In genomic region chr19:44050740-44051653, GRCh38 we compare ENCODE assay signal across 8 cellular contexts. TPM values are rescaled to one million over a fixed set of nuclear protein-coding genes. Genes with fewer than 3 reads are reported as not detected.
DNase-seq lines count a peak whose midpoint lies in the region; ATAC-seq and TF ChIP-seq lines count a peak whose summit lies in the region.

No MANE protein-coding gene starts in this region.

- peak; percentile 4 for DNase-seq in NCI-H187 treated with DMSO at 0.1 percent for 48 hours (lab: John Stamatoyannopoulos, UW)
- peak in 1 of 2 donors; percentile 20 for DNase-seq in activated T-cell treated with anti-CD3 and anti-CD28 coated beads, Interleukin-2, amount 50 U/mL, for 72 hours
- peak in 1 of 2 donors; percentile 16 for DNase-seq in foreskin fibroblast
- DNase-seq in nucleus accumbens (lab: John Stamatoyannopoulos, UW), result peak in 31 of 56 donors; percentile 4 to 64 (median 25)
- no peak for DNase-seq in NCI-H446 treated with DMSO at 0.1 percent for 48 hours (lab: John Stamatoyannopoulos, UW)
- DNase-seq in GM20000 (ENCODE audit: low spot score), result no peak
- DNase-seq in Karpas-422, result no peak

- H3K27me3 ChIP-seq in Karpas-422 (ENCODE audit: low read length), result no peaks in the 10 kb centered on the region

- H3K36me3 Mint-ChIP-seq in activated T-cell treated with anti-CD3 and anti-CD28 coated beads, Interleukin-2, amount 50 U/mL, for 72 hours (ENCODE audit: insufficient read depth in 2 of 2), result peaks cover 23 to 26% of the 10 kb centered on the region in 2 donors

- H3K4me3 ChIP-seq in foreskin fibroblast (ENCODE audit: low read depth in 1 of 2, low read length in 2 of 2), result peak overlapping the region; percentile 79 to 96
- H3K4me3 ChIP-seq in Karpas-422 (ENCODE audit: low read length), result no peak overlapping the region

- no peak overlapping the region for H3K27ac ChIP-seq in Karpas-422 (ENCODE audit: low read length)

- H4K20me1 ChIP-seq in Karpas-422 (ENCODE audit: insufficient read depth, low read depth, low read length), result no peaks in the 10 kb centered on the region

- H3K27ac Mint-ChIP-seq in activated T-cell treated with anti-CD3 and anti-CD28 coated beads, Interleukin-2, amount 50 U/mL, for 72 hours, result peak overlapping the region; percentile 52

- H3K9me2 ChIP-seq in Karpas-422 (replicated peaks; ENCODE audit: insufficient read depth, low read length), result no peaks in the 10 kb centered on the region

- H2AFZ ChIP-seq in Karpas-422 (ENCODE audit: low read length), result no peak overlapping the region

- peak overlapping the region; percentile 92 to 93 for H3K4me3 Mint-ChIP-seq in activated T-cell treated with anti-CD3 and anti-CD28 coated beads, Interleukin-2, amount 50 U/mL, for 72 hours

- H3K4me1 Mint-ChIP-seq in activated T-cell treated with anti-CD3 and anti-CD28 coated beads, Interleukin-2, amount 50 U/mL, for 72 hours (ENCODE audit: low read depth), result peaks cover 23% of the 10 kb centered on the region

- TF ChIP-seq CTCF in foreskin fibroblast (IDR thresholded peaks at IDR 0.05; ENCODE audit: low read depth, low read length), result no peak
- TF ChIP-seq CTCF in GM20000 (IDR thresholded peaks at IDR 0.05; ENCODE audit: extremely low read depth, missing control alignments), result no peak

- H3K4me1 ChIP-seq in Karpas-422 (ENCODE audit: low read length), result no peaks in the 10 kb centered on the region

- H3K9ac ChIP-seq in Karpas-422 (ENCODE audit: low read length), result no peak overlapping the region

- no peaks in the 10 kb centered on the region for H3K36me3 ChIP-seq in Karpas-422 (ENCODE audit: insufficient read depth, low read length)

- no peaks in the 10 kb centered on the region for H3K9me3 ChIP-seq in Karpas-422 (ENCODE audit: low read length)

- no peaks in the 10 kb centered on the region for H3K79me2 ChIP-seq in Karpas-422 (ENCODE audit: low read length)

- no peak overlapping the region for H3K4me2 ChIP-seq in Karpas-422 (ENCODE audit: low read depth, low read length, poor library complexity, severe bottlenecking)

- peak; percentile 45 for ATAC-seq in GM18498 (IDR thresholded peaks at IDR 0.05; ENCODE audit: unreplicated experiment)
- peak; percentile 78 to 81 for ATAC-seq in activated T-cell treated with anti-CD3 and anti-CD28 coated beads, Interleukin-2, amount 50 U/mL, for 72 hours (replicated peaks in 1 of 2)

- H3K9me3 Mint-ChIP-seq in activated T-cell treated with anti-CD3 and anti-CD28 coated beads, Interleukin-2, amount 50 U/mL, for 72 hours, result peaks cover 15 to 22% of the 10 kb centered on the region in 2 donors

- peaks cover 6% of the 10 kb centered on the region for H3K27me3 Mint-ChIP-seq in activated T-cell treated with anti-CD3 and anti-CD28 coated beads, Interleukin-2, amount 50 U/mL, for 72 hours (ENCODE audit: low read depth)

RNA-seq across cellular contexts. Expression of gene ZNF223, which starts 0.8 kb away (rescaled TPM):
- 1 to 10 TPM in 1 of 2 donors, under 1 TPM in 1; 0.81 to 2.5 TPM for total RNA-seq in activated T-cell treated with anti-CD3 and anti-CD28 coated beads, Interleukin-2, amount 50 U/mL, for 72 hours
- total RNA-seq in Karpas-422 (2014; rRNA removed; shearing (Covaris generic); ENCODE audit: low replicate concordance), result 0.65 TPM in 1 of 2 replicates, not detected in the other

RNA-seq across cellular contexts. Expression of gene ZNF284, which starts 21.0 kb away (rescaled TPM):
- total RNA-seq in activated T-cell treated with anti-CD3 and anti-CD28 coated beads, Interleukin-2, amount 50 U/mL, for 72 hours, result 1 to 10 TPM; 3.3 TPM
- not detected in 2 replicates for total RNA-seq in Karpas-422 (2014; rRNA removed; shearing (Covaris generic); ENCODE audit: low replicate concordance)

RNA-seq across cellular contexts. Expression of gene ZNF222, which starts 25.8 kb away (rescaled TPM):
- total RNA-seq in activated T-cell treated with anti-CD3 and anti-CD28 coated beads, Interleukin-2, amount 50 U/mL, for 72 hours, result 1 to 10 TPM; 2.7 to 3.0 TPM
- total RNA-seq in Karpas-422 (2014; rRNA removed; shearing (Covaris generic); ENCODE audit: low replicate concordance), result 1.6 and 1.7 TPM in 2 replicates

RNA-seq across cellular contexts. Expression of gene ZNF224, which starts 43.2 kb away (rescaled TPM):
- total RNA-seq in activated T-cell treated with anti-CD3 and anti-CD28 coated beads, Interleukin-2, amount 50 U/mL, for 72 hours, result 10 to 100 TPM; 23.6 to 26.3 TPM
- 25.3 and 56.1 TPM in 2 replicates for total RNA-seq in Karpas-422 (2014; rRNA removed; shearing (Covaris generic); ENCODE audit: low replicate concordance)

RNA-seq across cellular contexts. Expression of gene ZNF230, which starts 48.2 kb away (rescaled TPM):
- total RNA-seq in activated T-cell treated with anti-CD3 and anti-CD28 coated beads, Interleukin-2, amount 50 U/mL, for 72 hours, result 1 to 10 TPM; 5.5 to 5.8 TPM
- total RNA-seq in Karpas-422 (2014; rRNA removed; shearing (Covaris generic); ENCODE audit: low replicate concordance), result 2.9 and 4.3 TPM in 2 replicates

Comparison
In these comparisons a context has a peak if more than half of its experiments do, and no peak if none do; other contexts are left out.
1. DNase-seq: peak in NCI-H187 treated with DMSO at 0.1 percent for 48 hours (single experiment) and nucleus accumbens (31 of 56); none in NCI-H446 treated with DMSO at 0.1 percent for 48 hours (single experiment), GM20000 (single experiment) and Karpas-422 (single experiment).